Comparison of ENCODE assay signal across 8 cellular contexts in the genomic region with DNA sequence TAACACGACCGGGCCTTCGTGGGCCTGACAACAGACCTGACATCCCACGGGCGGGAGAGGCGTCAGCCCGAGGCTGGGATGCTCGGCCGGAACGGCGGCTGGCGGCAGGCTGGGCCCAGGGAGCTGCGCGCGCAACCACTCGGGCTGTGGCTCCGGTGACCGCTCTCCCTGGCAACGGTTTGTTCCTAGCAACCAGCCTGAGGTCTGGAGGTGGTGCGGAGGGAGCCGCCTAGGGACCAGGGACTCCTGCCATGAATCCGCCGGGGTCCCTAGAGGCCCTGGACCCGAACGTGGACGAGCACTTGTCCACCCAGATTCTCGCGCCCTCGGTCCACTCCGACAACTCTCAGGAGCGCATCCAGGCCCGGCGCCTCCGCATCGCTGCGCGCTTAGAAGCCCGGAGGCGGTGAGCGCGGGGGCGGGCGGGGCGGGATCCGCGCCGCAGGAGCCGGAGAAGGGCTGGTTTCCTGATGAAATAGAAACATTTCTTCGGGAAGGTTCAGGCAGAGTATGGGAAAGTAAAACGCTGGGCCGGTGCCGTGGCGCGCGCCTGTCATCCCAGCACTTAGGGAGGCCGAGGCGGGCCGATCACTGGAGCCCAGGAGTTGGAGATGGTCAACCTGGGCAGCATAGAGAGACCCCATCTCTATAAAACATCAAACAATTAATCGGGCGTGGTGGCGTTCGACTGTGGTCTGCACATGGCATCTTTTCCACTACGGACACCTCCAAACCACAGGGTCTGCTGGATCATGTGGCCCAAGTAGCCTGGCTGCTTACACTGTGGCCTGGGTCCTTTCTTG. TPM values are rescaled to one million over a fixed set of nuclear protein-coding genes. Genes with fewer than 3 reads are reported as not detected.
DNase-seq lines count a peak whose midpoint lies in the region; ATAC-seq and TF ChIP-seq lines count a peak whose summit lies in the region.

A gene (plus strand): TSS at position 182 of the 803 bp plus-strand sequence. CDS start 70 bp downstream, at position 252.

- H3K4me2 ChIP-seq in mesenchymal stem cell (ENCODE audit: low read length, poor library complexity, severe bottlenecking): peak within 1 kb of the TSS; percentile 95

- ATAC-seq in thoracic aorta (ENCODE audit: insufficient number of reproducible peaks, low FRiP score, low read depth): no peak
- ATAC-seq in HG02610 (IDR thresholded peaks at IDR 0.05; ENCODE audit: unreplicated experiment): no peak

- H4K91ac ChIP-seq in mesenchymal stem cell (ENCODE audit: low read length): no peak within 1 kb of the TSS

- H3K27me3 ChIP-seq in BE2C (no peaks in the 10 kb centered on the region), mesenchymal stem cell (ENCODE audit: control insufficient read depth in 1 of 2, insufficient read depth in 1 of 2, low read length in 2 of 2) (peaks cover 0 to 4% of the 10 kb centered on the region in 2 experiments), thoracic aorta (replicated peaks; ENCODE audit: insufficient read depth) (no peaks in the 10 kb centered on the region)

- H3K14ac ChIP-seq in mesenchymal stem cell (ENCODE audit: low read length in 2 of 2): no peak within 1 kb of the TSS

- no peak for TF ChIP-seq POLR2A in erythroblast (IDR thresholded peaks at IDR 0.05; ENCODE audit: low read length)

- TF ChIP-seq CTCF in BE2C (IDR thresholded peaks at IDR 0.05; ENCODE audit: low read depth, low read length) (peak; percentile 14; the same call in 1 of the 2 replicates), HFF-Myc (IDR thresholded peaks at IDR 0.05; ENCODE audit: low read depth, low read length, missing control alignments) (no peak), thoracic aorta (IDR thresholded peaks at IDR 0.05) (no peak)

- no peak within 1 kb of the TSS for H3K27ac ChIP-seq in mesenchymal stem cell (ENCODE audit: low read length, poor library complexity, severe bottlenecking)
- no peak within 1 kb of the TSS for H3K27ac ChIP-seq in thoracic aorta

- no peak within 1 kb of the TSS for H2BK5ac ChIP-seq in mesenchymal stem cell (ENCODE audit: low read depth, low read length, poor library complexity, severe bottlenecking)

- WGBS in mesenchymal stem cell: 15% methylated on average over 63 of the region's 63 CpGs

- H3K4ac ChIP-seq in mesenchymal stem cell (ENCODE audit: low read depth in 1 of 2, low read length in 2 of 2): no peak within 1 kb of the TSS

- H4K8ac ChIP-seq in mesenchymal stem cell (ENCODE audit: low read length): peak within 1 kb of the TSS; percentile 80

- H3K4me3 ChIP-seq in BE2C (ENCODE audit: low read depth, low read length) (peak within 1 kb of the TSS; percentile 65), HFF-Myc (replicated peaks; ENCODE audit: low read depth, low read length) (peak within 1 kb of the TSS; percentile 39), mesenchymal stem cell (ENCODE audit: insufficient read depth in 1 of 2, low read depth in 1 of 2, low read length in 2 of 2) (peak within 1 kb of the TSS; percentile 52 to 78), thoracic aorta (peak within 1 kb of the TSS; percentile 50)

- peak within 1 kb of the TSS; percentile 90 for H3K9ac ChIP-seq in mesenchymal stem cell (ENCODE audit: low read length)

- H2AFZ ChIP-seq in mesenchymal stem cell (ENCODE audit: low read depth, low read length): peak within 1 kb of the TSS; percentile 75

- H3K4me1 ChIP-seq in BE2C: no peaks in the 10 kb centered on the region
- peaks cover 16% of the 10 kb centered on the region for H3K4me1 ChIP-seq in mesenchymal stem cell (ENCODE audit: control insufficient read depth, insufficient read depth, low read depth, low read length)
- H3K4me1 ChIP-seq in thoracic aorta (ENCODE audit: control insufficient read depth in 1 of 2, low read depth in 2 of 2): peaks cover 0 to 6% of the 10 kb centered on the region in 2 donors

- no peak within 1 kb of the TSS for H2BK15ac ChIP-seq in mesenchymal stem cell (ENCODE audit: low read depth, poor library complexity, severe bottlenecking)

- no peaks in the 10 kb centered on the region for H3K9me3 ChIP-seq in BE2C
- no peaks in the 10 kb centered on the region for H3K9me3 ChIP-seq in mesenchymal stem cell (ENCODE audit: control insufficient read depth, low read length)
- no peaks in the 10 kb centered on the region for H3K9me3 ChIP-seq in thoracic aorta

- H3K36me3 ChIP-seq in BE2C: no peaks in the 10 kb centered on the region; the same call in 1 of the 2 replicates
- H3K36me3 ChIP-seq in mesenchymal stem cell (ENCODE audit: control insufficient read depth in 1 of 2, insufficient read depth in 2 of 2, low read depth in 1 of 2, low read length in 2 of 2): peaks cover 0 to 4% of the 10 kb centered on the region in 2 experiments
- no peaks in the 10 kb centered on the region for H3K36me3 ChIP-seq in thoracic aorta

- H3K23ac ChIP-seq in mesenchymal stem cell (ENCODE audit: low read length in 2 of 2): peak within 1 kb of the TSS in 1 of 2 experiments; percentile 18

- no peak within 1 kb of the TSS for H2BK12ac ChIP-seq in mesenchymal stem cell (ENCODE audit: low read length in 2 of 2)

- no peaks in the 10 kb centered on the region for H3K79me1 ChIP-seq in mesenchymal stem cell (replicated peaks; ENCODE audit: low read length, poor library complexity, severe bottlenecking)

- H2BK120ac ChIP-seq in mesenchymal stem cell (ENCODE audit: low read depth, low read length): no peak within 1 kb of the TSS

- DNase-seq in BE2C: peak; percentile 97
- peak; percentile 37 for DNase-seq in HFF-Myc (ENCODE audit: extremely low read depth, low read depth)
- DNase-seq in SHP77 treated with DMSO at 0.1 percent for 48 hours (lab: John Stamatoyannopoulos, UW): peak; percentile 63
- DNase-seq in erythroblast (lab: John Stamatoyannopoulos, UW): peak; percentile 69 to 75
- DNase-seq in mesenchymal stem cell: peak; percentile 88
- DNase-seq in thoracic aorta (ENCODE audit: low spot score): peak; percentile 16
- DNase-seq in stimulated activated naive CD4-positive, alpha-beta T cell treated with Interleukin-2 at 50 U/mL for 16 hours (lab: John Stamatoyannopoulos, UW): no peak

- no peak within 1 kb of the TSS for H2AK5ac ChIP-seq in mesenchymal stem cell (ENCODE audit: low read length, severe bottlenecking)

- no peak within 1 kb of the TSS for H3K18ac ChIP-seq in mesenchymal stem cell (ENCODE audit: low read depth in 1 of 2, low read length in 2 of 2)

RNA-seq across cellular contexts. Expression of the gene that starts here (rescaled TPM):
- polyA plus RNA-seq in BE2C (2012; ENCODE audit: insufficient read depth, insufficient read length, low read depth): 0.31 TPM
- polyA plus RNA-seq in mesenchymal stem cell (2013, experiment 1 of 2): 0.22 TPM
- polyA plus RNA-seq in mesenchymal stem cell (2013, experiment 2 of 2): 0.21 TPM
- not detected for total RNA-seq in thoracic aorta

Comparison
In these comparisons a context has a peak if more than half of its experiments do, and no peak if none do; other contexts are left out.
1. Peak in DNase-seq and H3K4me3 ChIP-seq in thoracic aorta; RNA of the gene not detected or under 1 TPM.